ENCODE assay signal across 8 cellular contexts in genomic region chr5:43631182-43631910, GRCh38. TPM values are rescaled to one million over a fixed set of nuclear protein-coding genes. Genes with fewer than 3 reads are reported as not detected.
DNase-seq lines count a peak whose midpoint lies in the region; ATAC-seq, FAIRE-seq and TF ChIP-seq lines count a peak whose summit lies in the region.

No MANE protein-coding gene starts in this region.

- H3K27me3 ChIP-seq in BE2C (no peaks in the 10 kb centered on the region), SU-DHL-6 (ENCODE audit: low read length) (no peaks in the 10 kb centered on the region), keratinocyte (ENCODE audit: control insufficient read depth, extremely low read depth, insufficient read depth, low read length) (no peaks in the 10 kb centered on the region)

- peak; percentile 56 for FAIRE-seq in keratinocyte (lab: Jason Lieb, UNC)

- no peaks in the 10 kb centered on the region for H4K20me1 ChIP-seq in SU-DHL-6 (ENCODE audit: low read depth, low read length)
- H4K20me1 ChIP-seq in keratinocyte (ENCODE audit: control insufficient read depth, extremely low read depth, insufficient read depth, low read length): no peaks in the 10 kb centered on the region

- H3K4me3 ChIP-seq in BE2C (ENCODE audit: low read depth, low read length) (no peak overlapping the region), SU-DHL-6 (ENCODE audit: insufficient read depth, low read length, poor library complexity, severe bottlenecking) (no peak overlapping the region), keratinocyte (ENCODE audit: control insufficient read depth in 2 of 3, extremely low read depth in 1 of 3, insufficient read depth in 2 of 3, low read depth in 1 of 3, low read length in 3 of 3) (no peak overlapping the region)

- H3K4me2 ChIP-seq in SU-DHL-6 (ENCODE audit: low read depth, low read length, poor library complexity, severe bottlenecking) (no peak overlapping the region), keratinocyte (ENCODE audit: control insufficient read depth, extremely low read depth, insufficient read depth, low read depth, low read length) (no peak overlapping the region)

- no peak overlapping the region for H2AFZ ChIP-seq in SU-DHL-6 (ENCODE audit: low read depth, low read length, severe bottlenecking)
- no peak overlapping the region for H2AFZ ChIP-seq in keratinocyte (ENCODE audit: control insufficient read depth, low read length)

- peaks cover 21% of the 10 kb centered on the region for H3K79me2 ChIP-seq in SU-DHL-6 (ENCODE audit: insufficient read depth, low read length)
- H3K79me2 ChIP-seq in keratinocyte (ENCODE audit: control insufficient read depth, insufficient read depth, low read length): no peaks in the 10 kb centered on the region

- H3K9me1 ChIP-seq in keratinocyte (ENCODE audit: control insufficient read depth, extremely low read depth, insufficient read depth, low read length): no peaks in the 10 kb centered on the region

- H3K4me1 ChIP-seq in BE2C (0 out of 2 replicates have a peak, but pooled peaks cover 3% of the 10 kb centered on the region), keratinocyte (ENCODE audit: control insufficient read depth, extremely low read depth, insufficient read depth, low read length) (no peaks in the 10 kb centered on the region)

- peaks cover 16% of the 10 kb centered on the region; the same call in 1 of the 2 replicates for H3F3A ChIP-seq in SU-DHL-6 (ENCODE audit: insufficient read depth)

- H3K27ac ChIP-seq in SU-DHL-6 (ENCODE audit: low read depth, low read length) (no peak overlapping the region), keratinocyte (ENCODE audit: control insufficient read depth, insufficient read depth, low read length) (no peak overlapping the region)

- H3K36me3 ChIP-seq in BE2C (peaks cover 17% of the 10 kb centered on the region; the same call in 1 of the 2 replicates), SU-DHL-6 (ENCODE audit: low read length) (peaks cover 27% of the 10 kb centered on the region; the same call in 1 of the 2 replicates), keratinocyte (ENCODE audit: control insufficient read depth in 2 of 2, extremely low read depth in 1 of 2, insufficient read depth in 2 of 2, low read length in 2 of 2) (peaks cover 1 to 6% of the 10 kb centered on the region in 2 experiments)

- dilution Hi-C loops in keratinocyte (cut with MboI; ENCODE audit: extremely low pct_ligation_motif_present, low sequenced_read_pairs): no loop called here

- no peak overlapping the region for H3K9ac ChIP-seq in SU-DHL-6 (ENCODE audit: low read length)
- H3K9ac ChIP-seq in keratinocyte (ENCODE audit: control insufficient read depth, extremely low read depth, insufficient read depth, low read length): no peak overlapping the region

- ATAC-seq in GM18861 (IDR thresholded peaks at IDR 0.05; ENCODE audit: unreplicated experiment): peak; percentile 84
- ATAC-seq in HG03025 (IDR thresholded peaks at IDR 0.05; ENCODE audit: low FRiP score, unreplicated experiment): peak; percentile 91

- TF ChIP-seq CTCF in BE2C (IDR thresholded peaks at IDR 0.05; ENCODE audit: low read depth, low read length): peak; percentile 74
- TF ChIP-seq CTCF in SU-DHL-6 (IDR thresholded peaks at IDR 0.05; ENCODE audit: insufficient read depth, low read length, poor library complexity, severe bottlenecking): peak; percentile 53
- TF ChIP-seq CTCF in keratinocyte (optimal IDR thresholded peaks at IDR 0.05 in 1 of 3, IDR thresholded peaks at IDR 0.05 in 1 of 3, conservative IDR thresholded peaks at IDR 0.05 in 1 of 3; ENCODE audit: extremely low read depth in 1 of 3, insufficient read depth in 2 of 3, low read length in 3 of 3): peak; percentile 52 to 72 (median 72)

- no peaks in the 10 kb centered on the region for H3K9me2 ChIP-seq in SU-DHL-6 (replicated peaks; ENCODE audit: insufficient read depth, low read length)

- H3K9me3 ChIP-seq in BE2C: no peaks in the 10 kb centered on the region
- H3K9me3 ChIP-seq in SU-DHL-6 (ENCODE audit: insufficient read depth, low read length): no peaks in the 10 kb centered on the region
- no peaks in the 10 kb centered on the region for H3K9me3 ChIP-seq in keratinocyte (ENCODE audit: control insufficient read depth, low read depth, low read length)

- DNase-seq in BE2C (peak; percentile 61), NCI-H1694 treated with DMSO at 0.1 percent for 48 hours (lab: John Stamatoyannopoulos, UW) (peak; percentile 96), keratinocyte (ENCODE audit: low read depth, low spot score) (peak; percentile 4)
- peak; percentile 36 for DNase-seq in central memory CD4-positive, alpha-beta T cell
- DNase-seq in stimulated activated CD4-positive, alpha-beta T cell treated with anti-CD3 and anti-CD28 coated beads, TNF-alpha, amount 100 ng/mL, for 24 hours (ENCODE audit: low read depth in 3 of 3): peak; percentile 3 to 16 (median 5)

RNA-seq across cellular contexts. Expression of gene NNT, which starts 28.4 kb away (rescaled TPM):
- polyA plus RNA-seq in BE2C (2012; ENCODE audit: insufficient read depth, insufficient read length, low read depth): 31.4 TPM
- polyA plus RNA-seq in keratinocyte: 19.8 to 23.3 TPM (median 21.6 TPM) in 3 replicates
- 19.0 TPM for polyA plus RNA-seq in keratinocyte (2011; ENCODE audit: low read depth)
- polyA plus RNA-seq in keratinocyte (2011; cell fraction: cytosol; rRNA removed): 11.1 and 15.0 TPM in 2 replicates
- 31.0 and 33.6 TPM in 2 replicates for polyA plus RNA-seq in keratinocyte (2011; cell fraction: nucleus; rRNA removed)
- polyA plus RNA-seq in keratinocyte (2012; ENCODE audit: low replicate concordance): 11.5 and 16.1 TPM in 2 replicates
- polyA minus RNA-seq in keratinocyte: 27.8 to 45.1 TPM (median 44.8 TPM) in 3 replicates
- 16.7 TPM for polyA minus RNA-seq in keratinocyte (2011; cell fraction: cytosol; rRNA and poly(A)+ RNA removed)
- polyA minus RNA-seq in keratinocyte (2011; cell fraction: nucleus; rRNA and poly(A)+ RNA removed): 44.8 and 68.0 TPM in 2 replicates

Comparison
In these comparisons a context has a peak if more than half of its experiments do, and no peak if none do; other contexts are left out.
1. DNase-seq: peak in every context shown above with its lines; median percentile 96 in NCI-H1694 treated with DMSO at 0.1 percent for 48 hours; 61 in BE2C; 36 in central memory CD4-positive, alpha-beta T cell; 5 in stimulated activated CD4-positive, alpha-beta T cell treated with anti-CD3 and anti-CD28 coated beads, TNF-alpha, amount 100 ng/mL, for 24 hours; 4 in keratinocyte.